In the genomic region with DNA sequence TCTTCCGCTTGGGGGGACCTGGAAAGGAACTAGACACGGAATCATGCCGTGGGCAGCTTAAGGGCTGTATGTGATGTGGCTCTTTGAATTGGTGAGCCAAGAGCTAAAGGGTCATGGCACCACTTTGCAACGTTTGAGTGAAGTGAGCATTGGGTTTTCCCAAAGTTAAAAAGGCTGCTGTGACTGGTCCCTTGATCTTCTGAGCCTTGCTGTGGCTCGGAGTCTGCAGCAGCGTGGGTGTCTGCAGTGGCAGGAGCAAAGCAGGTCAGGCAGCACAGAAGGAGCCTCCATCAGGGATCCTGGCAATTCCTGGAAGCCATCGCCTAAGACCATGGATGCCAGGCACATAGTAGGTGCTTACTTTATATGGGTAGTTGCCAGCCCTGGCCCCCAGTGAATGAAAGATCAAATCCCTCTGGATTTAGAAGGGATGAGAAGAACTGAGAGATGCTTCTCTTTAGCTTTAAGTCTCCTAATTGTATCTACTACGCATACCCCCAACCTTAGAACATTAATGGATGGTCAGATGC, we compare ENCODE assay signal across 9 cellular contexts. TPM values are rescaled to one million over a fixed set of nuclear protein-coding genes. Genes with fewer than 3 reads are reported as not detected.
A peak's percentile ranks its signal among the peaks of the same experiment; 100 is the strongest.
DNase-seq lines count a peak whose midpoint lies in the region; ATAC-seq, FAIRE-seq and TF ChIP-seq lines count a peak whose summit lies in the region.
"Had no signal": no experiment of that assay in that cellular context is flagged by ENCODE, and none has a peak within 500 bp of the region (broad histone marks: within the 10 kb centered on the region; RNA-seq: fewer than 3 reads in every experiment).

No MANE protein-coding gene starts in this region.

- no peaks in the 10 kb centered on the region for H3K9me3 ChIP-seq in T-helper 17 cell (ENCODE audit: control insufficient read depth, low read length, poor library complexity, severe bottlenecking)
- H3K9me3 ChIP-seq in endocrine pancreas (ENCODE audit: control insufficient read depth, low read length): no peaks in the 10 kb centered on the region
- H3K9me3 ChIP-seq: BE2C had no signal

- H3K4me3 ChIP-seq in endocrine pancreas (ENCODE audit: control insufficient read depth, insufficient read depth, low read length): peak overlapping the region; percentile 94

- FAIRE-seq in GM12892 (lab: Jason Lieb, UNC): no peak

- peaks cover 3% of the 10 kb centered on the region for H3K27me3 Mint-ChIP-seq in activated naive CD4-positive, alpha-beta T cell treated with anti-CD3 and anti-CD28 coated beads, Interleukin-2, amount 10 ng/mL, durations not matched to agents 7 days and 5 days
- H3K27me3 Mint-ChIP-seq in T-helper 17 cell: no peaks in the 10 kb centered on the region
- H3K27me3 Mint-ChIP-seq in stimulated activated naive B cell treated with anti-CD40 and anti-IgM and Interleukin-4, amounts not matched to agents 10 μg/mL and 1 μg/mL and 100 μg/mL, for 72 hours: no peaks in the 10 kb centered on the region

- CTCF ChIA-PET in activated naive CD4-positive, alpha-beta T cell treated with anti-CD3 and anti-CD28 coated beads, Interleukin-2, amount 10 ng/mL, durations not matched to agents 7 days and 5 days (lab: Charles Lee): interaction anchor here (1.1 kb wide), 1 partner anchor 49 kb away, joined by 4 read pairs; no protein-coding TSS in a partner anchor

- H3K4me1 Mint-ChIP-seq in activated naive CD4-positive, alpha-beta T cell treated with anti-CD3 and anti-CD28 coated beads, Interleukin-2, amount 10 ng/mL, durations not matched to agents 7 days and 5 days: peaks cover 48% of the 10 kb centered on the region
- H3K4me1 Mint-ChIP-seq in T-helper 17 cell: peaks cover 29% of the 10 kb centered on the region
- H3K4me1 Mint-ChIP-seq in stimulated activated naive B cell treated with anti-CD40 and anti-IgM and Interleukin-4, amounts not matched to agents 10 μg/mL and 1 μg/mL and 100 μg/mL, for 72 hours: peaks cover 17 to 37% of the 10 kb centered on the region in 2 donors

- H3K9me3 Mint-ChIP-seq in activated naive CD4-positive, alpha-beta T cell treated with anti-CD3 and anti-CD28 coated beads, Interleukin-2, amount 10 ng/mL, durations not matched to agents 7 days and 5 days: no peaks in the 10 kb centered on the region
- H3K9me3 Mint-ChIP-seq in stimulated activated naive B cell treated with anti-CD40 and anti-IgM and Interleukin-4, amounts not matched to agents 10 μg/mL and 1 μg/mL and 100 μg/mL, for 72 hours: no peaks in the 10 kb centered on the region

- no peaks in the 10 kb centered on the region for H3K4me1 ChIP-seq in endocrine pancreas (ENCODE audit: control insufficient read depth, insufficient read depth, low read length)
- H3K4me1 ChIP-seq: BE2C had no signal

- H3K9ac ChIP-seq in endocrine pancreas (ENCODE audit: control insufficient read depth, insufficient read depth, low read length): no peak overlapping the region

- H3K4me3 Mint-ChIP-seq in activated naive CD4-positive, alpha-beta T cell treated with anti-CD3 and anti-CD28 coated beads, Interleukin-2, amount 10 ng/mL, durations not matched to agents 7 days and 5 days: peak overlapping the region; percentile 93
- H3K4me3 Mint-ChIP-seq in T-helper 17 cell: peak overlapping the region; percentile 95
- no peak overlapping the region for H3K4me3 Mint-ChIP-seq in stimulated activated naive B cell treated with anti-CD40 and anti-IgM and Interleukin-4, amounts not matched to agents 10 μg/mL and 1 μg/mL and 100 μg/mL, for 72 hours

- DNase-seq in activated naive CD4-positive, alpha-beta T cell treated with anti-CD3 and anti-CD28 coated beads, Interleukin-2, amount 10 ng/mL, durations not matched to agents 7 days and 5 days: peak; percentile 21
- no peak for DNase-seq in activated naive CD4-positive, alpha-beta T cell treated with Interleukin-2 at 50 U/mL for 16 hours
- DNase-seq in T-helper 17 cell (no peak), GM12892 (ENCODE audit: insufficient read length) (no peak), activated gamma-delta T cell (lab: John Stamatoyannopoulos, UW) (no peak)
- DNase-seq in stimulated activated naive B cell treated with anti-CD40 and anti-IgM and Interleukin-4, amounts not matched to agents 10 μg/mL and 1 μg/mL and 100 μg/mL, for 72 hours: no peak
- DNase-seq: BE2C had no signal

- peaks cover 13% of the 10 kb centered on the region for H3K36me3 Mint-ChIP-seq in activated naive CD4-positive, alpha-beta T cell treated with anti-CD3 and anti-CD28 coated beads, Interleukin-2, amount 10 ng/mL, durations not matched to agents 7 days and 5 days
- no peaks in the 10 kb centered on the region for H3K36me3 Mint-ChIP-seq in T-helper 17 cell (ENCODE audit: low read depth)
- H3K36me3 Mint-ChIP-seq in stimulated activated naive B cell treated with anti-CD40 and anti-IgM and Interleukin-4, amounts not matched to agents 10 μg/mL and 1 μg/mL and 100 μg/mL, for 72 hours: peaks cover 1 to 4% of the 10 kb centered on the region in 2 donors

- H3K27ac Mint-ChIP-seq in activated naive CD4-positive, alpha-beta T cell treated with anti-CD3 and anti-CD28 coated beads, Interleukin-2, amount 10 ng/mL, durations not matched to agents 7 days and 5 days: no peak overlapping the region
- H3K27ac Mint-ChIP-seq in T-helper 17 cell: no peak overlapping the region
- H3K27ac Mint-ChIP-seq in stimulated activated naive B cell treated with anti-CD40 and anti-IgM and Interleukin-4, amounts not matched to agents 10 μg/mL and 1 μg/mL and 100 μg/mL, for 72 hours: peak overlapping the region; percentile 59

- ATAC-seq in T-helper 17 cell (no peak), HG03045 (IDR thresholded peaks at IDR 0.05; ENCODE audit: unreplicated experiment) (no peak)
- ATAC-seq in stimulated activated naive B cell treated with anti-CD40 and anti-IgM and Interleukin-4, amounts not matched to agents 10 μg/mL and 1 μg/mL and 100 μg/mL, for 72 hours (replicated peaks): no peak

- H3K27me3 ChIP-seq in endocrine pancreas (ENCODE audit: control insufficient read depth, insufficient read depth, low read length): no peaks in the 10 kb centered on the region
- H3K27me3 ChIP-seq: BE2C had no signal

- no peak for TF ChIP-seq POLR2A in GM12892 (IDR thresholded peaks at IDR 0.05; ENCODE audit: low read depth, low read length)

- H3K36me3 ChIP-seq in endocrine pancreas (ENCODE audit: control insufficient read depth, insufficient read depth, low read length): no peaks in the 10 kb centered on the region

RNA-seq across cellular contexts. Expression of gene SMYD2, which starts 1.8 kb away (rescaled TPM):
- total RNA-seq in T-helper 17 cell: 10 to 100 TPM; 27.1 to 33.2 TPM
- 21.9 TPM for polyA plus RNA-seq in GM12892 (2012; ENCODE audit: missing spikeins)

Comparison
In these comparisons a context has a peak if more than half of its experiments do, and no peak if none do; other contexts are left out.
1. H3K4me3 Mint-ChIP-seq: peak in activated naive CD4-positive, alpha-beta T cell treated with anti-CD3 and anti-CD28 coated beads, Interleukin-2, amount 10 ng/mL, durations not matched to agents 7 days and 5 days (single experiment) and T-helper 17 cell (single experiment); none in stimulated activated naive B cell treated with anti-CD40 and anti-IgM and Interleukin-4, amounts not matched to agents 10 μg/mL and 1 μg/mL and 100 μg/mL, for 72 hours (0 of 2).